ENCODE assay signal across 14 cellular contexts in the genomic region with DNA sequence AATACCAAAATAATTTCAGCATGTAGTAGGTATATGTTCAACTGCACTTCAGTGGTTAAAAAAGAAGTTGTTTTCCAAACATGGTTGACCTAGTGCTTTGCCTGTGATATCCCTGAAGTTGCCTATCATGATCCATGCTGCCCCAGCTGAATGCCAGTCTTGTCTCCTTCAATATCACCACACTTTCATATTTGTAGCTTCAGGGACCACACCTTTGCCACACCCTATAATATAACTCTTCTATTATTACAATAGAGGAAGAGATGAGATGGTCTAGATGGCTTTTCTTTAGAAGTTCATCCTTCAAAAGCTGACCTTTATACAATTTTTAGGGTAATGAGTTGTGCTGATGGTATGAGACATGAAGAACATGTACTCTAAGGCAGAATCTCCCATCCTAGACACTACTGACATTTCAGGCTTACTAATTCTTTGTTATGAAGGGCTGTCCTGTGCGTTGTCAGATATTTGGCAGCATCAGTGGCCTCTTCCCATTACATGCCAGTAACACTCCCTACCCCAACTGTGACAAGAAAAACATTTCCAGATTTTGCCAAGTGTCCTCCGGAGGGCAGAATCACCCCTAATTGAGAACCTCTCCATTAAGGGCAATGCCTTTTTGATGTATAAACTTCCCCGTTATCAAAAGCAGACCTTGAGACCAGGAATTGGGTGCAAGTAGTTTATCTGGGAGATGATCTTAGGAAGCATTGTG.
A peak's percentile ranks its signal among the peaks of the same experiment; 100 is the strongest.
DNase-seq lines count a peak whose midpoint lies in the region; ATAC-seq, FAIRE-seq and TF ChIP-seq lines count a peak whose summit lies in the region.
"Had no signal": no experiment of that assay in that cellular context is flagged by ENCODE, and none has a peak within 500 bp of the region (broad histone marks: within the 10 kb centered on the region; RNA-seq: fewer than 3 reads in every experiment).

No MANE protein-coding gene starts in this region.

- H3K27me3 ChIP-seq in liver (ENCODE audit: control insufficient read depth in 4 of 4, insufficient read depth in 4 of 4, low read length in 3 of 4) = no peaks in the 10 kb centered on the region
- H3K27me3 ChIP-seq in HepG2 (ENCODE audit: control insufficient read depth in 1 of 2, insufficient read depth in 2 of 2, low read length in 2 of 2) = no peaks in the 10 kb centered on the region; a peak in 1 of 5 replicates
- no peaks in the 10 kb centered on the region for H3K27me3 ChIP-seq in PC-3 (ENCODE audit: low read length)
- H3K27me3 ChIP-seq: colonic mucosa had no signal

- H3K27ac ChIP-seq in liver (ENCODE audit: low read depth in 1 of 2, low read length in 2 of 2) (no peak overlapping the region), HepG2 (ENCODE audit: extremely low read length, insufficient read depth, low read length) (no peak overlapping the region), PC-3 (ENCODE audit: low read length) (no peak overlapping the region)
- H3K27ac ChIP-seq: colonic mucosa had no signal

- no peaks in the 10 kb centered on the region for H3F3A ChIP-seq in PC-3 (ENCODE audit: low read length, unreplicated experiment)

- no peaks in the 10 kb centered on the region for H3K9me2 ChIP-seq in PC-3 (replicated peaks; ENCODE audit: low read length)

- no peak for ATAC-seq in HepG2
- ATAC-seq in PC-3 = peak; percentile 18; the same call in 1 of the 2 replicates
- no peak for ATAC-seq in GM21423 (IDR thresholded peaks at IDR 0.05; ENCODE audit: unreplicated experiment)
- ATAC-seq in HG03439 (IDR thresholded peaks at IDR 0.05; ENCODE audit: unreplicated experiment) = no peak
- ATAC-seq: sciatic nerve had no signal

- H3K9me3 ChIP-seq in liver (ENCODE audit: control insufficient read depth in 4 of 4, low read length in 3 of 4) = no peaks in the 10 kb centered on the region
- H3K9me3 ChIP-seq in HepG2 (ENCODE audit: low read length) = no peaks in the 10 kb centered on the region
- no peaks in the 10 kb centered on the region for H3K9me3 ChIP-seq in PC-3 (ENCODE audit: low read length)
- H3K9me3 ChIP-seq: colonic mucosa had no signal

- peak; percentile 19 for TF ChIP-seq CTCF in liver (IDR thresholded peaks at IDR 0.05; ENCODE audit: low read depth, low read length, missing input control)
- TF ChIP-seq CTCF in HepG2 (CRISPR knock-in tag; IDR thresholded peaks at IDR 0.05) = no peak
- TF ChIP-seq CTCF in PC-3 (conservative IDR thresholded peaks at IDR 0.05; ENCODE audit: low read depth, low read length) = peak; percentile 24; the same call in 1 of the 2 replicates
- TF ChIP-seq CTCF in fibroblast of mammary gland (conservative IDR thresholded peaks at IDR 0.05; ENCODE audit: control insufficient read depth, insufficient read depth, low read depth, low read length) = peak; percentile 6

- POLR2A ChIA-PET in HepG2 (lab: Yijun Ruan, JAX) (no interaction called here), PC-3 (lab: Charles Lee; ENCODE audit: unreplicated experiment) (no interaction called here)

- no peaks in the 10 kb centered on the region for H3K4me1 ChIP-seq in liver (ENCODE audit: control insufficient read depth in 4 of 4, insufficient read depth in 4 of 4, low read length in 3 of 4)
- H3K4me1 ChIP-seq in HepG2 (ENCODE audit: insufficient read depth, low read length) = no peaks in the 10 kb centered on the region
- no peaks in the 10 kb centered on the region for H3K4me1 ChIP-seq in PC-3 (ENCODE audit: insufficient read depth, low read length)
- H3K4me1 ChIP-seq: colonic mucosa had no signal

- DNase-seq in HepG2 (ENCODE audit: low spot score) (no peak), PC-3 (peak; percentile 22), fibroblast of mammary gland (ENCODE audit: low read depth) (peak; percentile 58), H4 (ENCODE audit: low spot score) (no peak)
- DNase-seq in stimulated activated CD8-positive, alpha-beta memory T cell treated with anti-CD3 and anti-CD28 coated beads, Interleukin-4, amount 100 ng/mL, for 48 hours = no peak
- DNase-seq: colonic mucosa; islet precursor cell; midbrain; stimulated activated CD4-positive, alpha-beta T cell treated with anti-CD3 and anti-CD28 coated beads, Interleukin-2, amount 100 ng/mL, for 24 hours had no signal

- no peak for TF ChIP-seq POLR2A in HepG2 (IDR thresholded peaks at IDR 0.05; ENCODE audit: insufficient read depth in 1 of 2, low read depth in 2 of 2, low read length in 2 of 2)

- no peak for FAIRE-seq in HepG2 (lab: Jason Lieb, UNC)
- FAIRE-seq: TTC549 had no signal

- in situ Hi-C loops in HepG2 (cut with HindIII; ENCODE audit: extremely low pct_ligation_motif_present, low pct_unique_long_range_greater_than_20kb) = no loop called here

- no peaks in the 10 kb centered on the region for H4K20me1 ChIP-seq in HepG2 (ENCODE audit: insufficient read depth, low read length)
- H4K20me1 ChIP-seq in PC-3 (ENCODE audit: low read length) = no peaks in the 10 kb centered on the region

- no peak overlapping the region for H3K4me3 ChIP-seq in liver (ENCODE audit: low read depth in 1 of 3, low read length in 3 of 3)
- no peak overlapping the region for H3K4me3 ChIP-seq in HepG2 (replicated peaks in 1 of 3; ENCODE audit: insufficient read depth in 1 of 3, low read depth in 2 of 3, low read length in 3 of 3)
- no peak overlapping the region for H3K4me3 ChIP-seq in PC-3 (ENCODE audit: low read length)
- no peak overlapping the region for H3K4me3 ChIP-seq in fibroblast of mammary gland (ENCODE audit: control insufficient read depth, low read depth, low read length)
- H3K4me3 ChIP-seq: colonic mucosa had no signal

- H3K79me2 ChIP-seq in HepG2 (ENCODE audit: insufficient read depth, low read length) (no peaks in the 10 kb centered on the region), PC-3 (ENCODE audit: low read length) (no peaks in the 10 kb centered on the region)

- CTCF ChIA-PET in HepG2 (lab: Yijun Ruan, JAX; ENCODE audit: low intra/inter-chr PET ratio, low total read pairs) = no interaction called here
- CTCF ChIA-PET in PC-3 (lab: Charles Lee) = interaction anchor here (0.6 kb wide), 2 partner anchors 20 to 317 kb away, joined by 4 to 9 read pairs; no protein-coding TSS in a partner anchor

- H3K36me3 ChIP-seq in liver (ENCODE audit: control insufficient read depth in 4 of 4, insufficient read depth in 3 of 4, low read depth in 1 of 4, low read length in 3 of 4) = no peaks in the 10 kb centered on the region
- H3K36me3 ChIP-seq in HepG2 (replicated peaks in 1 of 2; ENCODE audit: control insufficient read depth in 1 of 2, insufficient read depth in 2 of 2, low read length in 2 of 2) = no peaks in the 10 kb centered on the region
- H3K36me3 ChIP-seq in PC-3 (ENCODE audit: low read depth, low read length) = no peaks in the 10 kb centered on the region
- H3K36me3 ChIP-seq: colonic mucosa had no signal

- TF ChIP-seq EP300 in HepG2 (IDR thresholded peaks at IDR 0.05; ENCODE audit: low read depth in 2 of 2, low read length in 2 of 2) = no peak
- no peak for TF ChIP-seq EP300 in HepG2 (CRISPR knock-in tag; IDR thresholded peaks at IDR 0.05; ENCODE audit: borderline replicate concordance)

- TF ChIP-seq RAD21 in liver (IDR thresholded peaks at IDR 0.05) (peak; percentile 60 to 71), HepG2 (CRISPR knock-in tag; IDR thresholded peaks at IDR 0.05) (no peak)

- BruUV-seq in HepG2 (replicated peaks; lab: Mats Ljungman, UMichigan) = no TSS peak
- no TSS peak for BruUV-seq in PC-3 (replicated peaks; lab: Mats Ljungman, UMichigan)

- intact Hi-C loops in HepG2 (cut with micrococcal nuclease; ENCODE audit: unreplicated experiment) = no loop called here
- intact Hi-C loops in PC-3 (cut with micrococcal nuclease) = loop anchor here (5.0 kb wide), 1 partner anchor 206 kb away; no protein-coding TSS in a partner anchor

- 47% methylated on average over 3 of the region's 3 CpGs for whole genome bisulfite sequencing in liver
- 7% methylated on average over 3 of the region's 3 CpGs for WGBS in HepG2 (ENCODE audit: low lambda C conversion rate)

- H3K4me2 ChIP-seq in HepG2 (ENCODE audit: low read depth, low read length) = no peak overlapping the region
- no peak overlapping the region for H3K4me2 ChIP-seq in PC-3 (ENCODE audit: low read length)

- H2AFZ ChIP-seq in HepG2 (ENCODE audit: low read length) (no peak overlapping the region), PC-3 (ENCODE audit: low read length) (no peak overlapping the region)

- H3K9ac ChIP-seq in liver (ENCODE audit: low read depth in 1 of 2, low read length in 2 of 2) (no peak overlapping the region), HepG2 (ENCODE audit: insufficient read depth, low read depth, low read length) (no peak overlapping the region), PC-3 (ENCODE audit: low read length) (no peak overlapping the region)

TF ChIP-seq in liver, 16 proteins besides CTCF, POLR2A, EP300 and RAD21 (continues in another document):
- TF ChIP-seq, protein P1, sequence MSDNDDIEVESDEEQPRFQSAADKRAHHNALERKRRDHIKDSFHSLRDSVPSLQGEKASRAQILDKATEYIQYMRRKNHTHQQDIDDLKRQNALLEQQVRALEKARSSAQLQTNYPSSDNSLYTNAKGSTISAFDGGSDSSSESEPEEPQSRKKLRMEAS (IDR thresholded peaks at IDR 0.05) = no peak
- TF ChIP-seq FOXA1 (IDR thresholded peaks at IDR 0.05) = no peak

TF ChIP-seq in HepG2, 621 proteins besides CTCF, POLR2A, EP300 and RAD21 (continues in another document):
- no peak for TF ChIP-seq ZNF775 (CRISPR knock-in tag; IDR thresholded peaks at IDR 0.05; ENCODE audit: borderline replicate concordance)
- no peak for TF ChIP-seq NFE2 (CRISPR knock-in tag; IDR thresholded peaks at IDR 0.05)
- TF ChIP-seq NFRKB (IDR thresholded peaks at IDR 0.05) = no peak
- TF ChIP-seq TBX2 (CRISPR knock-in tag; IDR thresholded peaks at IDR 0.05; ENCODE audit: borderline replicate concordance) = no peak
- TF ChIP-seq, protein P2, sequence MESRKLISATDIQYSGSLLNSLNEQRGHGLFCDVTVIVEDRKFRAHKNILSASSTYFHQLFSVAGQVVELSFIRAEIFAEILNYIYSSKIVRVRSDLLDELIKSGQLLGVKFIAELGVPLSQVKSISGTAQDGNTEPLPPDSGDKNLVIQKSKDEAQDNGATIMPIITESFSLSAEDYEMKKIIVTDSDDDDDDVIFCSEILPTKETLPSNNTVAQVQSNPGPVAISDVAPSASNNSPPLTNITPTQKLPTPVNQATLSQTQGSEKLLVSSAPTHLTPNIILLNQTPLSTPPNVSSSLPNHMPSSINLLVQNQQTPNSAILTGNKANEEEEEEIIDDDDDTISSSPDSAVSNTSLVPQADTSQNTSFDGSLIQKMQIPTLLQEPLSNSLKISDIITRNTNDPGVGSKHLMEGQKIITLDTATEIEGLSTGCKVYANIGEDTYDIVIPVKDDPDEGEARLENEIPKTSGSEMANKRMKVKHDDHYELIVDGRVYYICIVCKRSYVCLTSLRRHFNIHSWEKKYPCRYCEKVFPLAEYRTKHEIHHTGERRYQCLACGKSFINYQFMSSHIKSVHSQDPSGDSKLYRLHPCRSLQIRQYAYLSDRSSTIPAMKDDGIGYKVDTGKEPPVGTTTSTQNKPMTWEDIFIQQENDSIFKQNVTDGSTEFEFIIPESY (CRISPR knock-in tag; IDR thresholded peaks at IDR 0.05) = no peak
- no peak for TF ChIP-seq SETDB1 (CRISPR knock-in tag; IDR thresholded peaks at IDR 0.05; ENCODE audit: borderline replicate concordance)

Comparison
In these comparisons a context has a peak if more than half of its experiments do, and no peak if none do; other contexts are left out.
1. DNase-seq: peak in PC-3 (single experiment) and fibroblast of mammary gland (single experiment); none in HepG2 (single experiment), stimulated activated CD8-positive, alpha-beta memory T cell treated with anti-CD3 and anti-CD28 coated beads, Interleukin-4, amount 100 ng/mL, for 48 hours (single experiment) and H4 (single experiment).